In genomic region chr15:28920781-28921331, GRCh38 we compare ENCODE assay signal across 1 cellular context.
TF ChIP-seq lines count a peak whose summit lies in the region.

No MANE protein-coding gene starts in this region.

TF ChIP-seq in HepG2, 621 proteins besides CTCF, POLR2A, EP300 and RAD21:
- TF ChIP-seq PAXIP1 (CRISPR knock-in tag; conservative IDR thresholded peaks at IDR 0.05) (no peak), SIX4 (CRISPR knock-in tag; IDR thresholded peaks at IDR 0.05) (no peak), FOXC1 (CRISPR knock-in tag; IDR thresholded peaks at IDR 0.05; ENCODE audit: borderline replicate concordance) (no peak), ZNF816 (CRISPR knock-in tag; IDR thresholded peaks at IDR 0.05; ENCODE audit: borderline replicate concordance) (no peak), SNAPC4 (CRISPR knock-in tag; IDR thresholded peaks at IDR 0.05) (no peak), FLYWCH1 (CRISPR knock-in tag; IDR thresholded peaks at IDR 0.05) (no peak), NRL (CRISPR knock-in tag; IDR thresholded peaks at IDR 0.05; ENCODE audit: borderline replicate concordance) (no peak), ATRX (CRISPR knock-in tag; IDR thresholded peaks at IDR 0.05; ENCODE audit: borderline replicate concordance) (no peak), ZNF780A (CRISPR knock-in tag; IDR thresholded peaks at IDR 0.05) (no peak), MTERF4 (CRISPR knock-in tag; IDR thresholded peaks at IDR 0.05) (no peak), ETV5 (CRISPR knock-in tag; IDR thresholded peaks at IDR 0.05; ENCODE audit: borderline replicate concordance) (no peak), ZNF562 (CRISPR knock-in tag; IDR thresholded peaks at IDR 0.05; ENCODE audit: borderline replicate concordance) (no peak), ZSCAN29 (CRISPR knock-in tag; conservative IDR thresholded peaks at IDR 0.05) (no peak), ZNF253 (CRISPR knock-in tag; IDR thresholded peaks at IDR 0.05; ENCODE audit: borderline replicate concordance) (no peak)
- TF ChIP-seq, protein P1, sequence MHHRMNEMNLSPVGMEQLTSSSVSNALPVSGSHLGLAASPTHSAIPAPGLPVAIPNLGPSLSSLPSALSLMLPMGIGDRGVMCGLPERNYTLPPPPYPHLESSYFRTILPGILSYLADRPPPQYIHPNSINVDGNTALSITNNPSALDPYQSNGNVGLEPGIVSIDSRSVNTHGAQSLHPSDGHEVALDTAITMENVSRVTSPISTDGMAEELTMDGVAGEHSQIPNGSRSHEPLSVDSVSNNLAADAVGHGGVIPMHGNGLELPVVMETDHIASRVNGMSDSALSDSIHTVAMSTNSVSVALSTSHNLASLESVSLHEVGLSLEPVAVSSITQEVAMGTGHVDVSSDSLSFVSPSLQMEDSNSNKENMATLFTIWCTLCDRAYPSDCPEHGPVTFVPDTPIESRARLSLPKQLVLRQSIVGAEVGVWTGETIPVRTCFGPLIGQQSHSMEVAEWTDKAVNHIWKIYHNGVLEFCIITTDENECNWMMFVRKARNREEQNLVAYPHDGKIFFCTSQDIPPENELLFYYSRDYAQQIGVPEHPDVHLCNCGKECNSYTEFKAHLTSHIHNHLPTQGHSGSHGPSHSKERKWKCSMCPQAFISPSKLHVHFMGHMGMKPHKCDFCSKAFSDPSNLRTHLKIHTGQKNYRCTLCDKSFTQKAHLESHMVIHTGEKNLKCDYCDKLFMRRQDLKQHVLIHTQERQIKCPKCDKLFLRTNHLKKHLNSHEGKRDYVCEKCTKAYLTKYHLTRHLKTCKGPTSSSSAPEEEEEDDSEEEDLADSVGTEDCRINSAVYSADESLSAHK (CRISPR knock-in tag; IDR thresholded peaks at IDR 0.05; ENCODE audit: borderline replicate concordance): no peak
- TF ChIP-seq, protein P2, sequence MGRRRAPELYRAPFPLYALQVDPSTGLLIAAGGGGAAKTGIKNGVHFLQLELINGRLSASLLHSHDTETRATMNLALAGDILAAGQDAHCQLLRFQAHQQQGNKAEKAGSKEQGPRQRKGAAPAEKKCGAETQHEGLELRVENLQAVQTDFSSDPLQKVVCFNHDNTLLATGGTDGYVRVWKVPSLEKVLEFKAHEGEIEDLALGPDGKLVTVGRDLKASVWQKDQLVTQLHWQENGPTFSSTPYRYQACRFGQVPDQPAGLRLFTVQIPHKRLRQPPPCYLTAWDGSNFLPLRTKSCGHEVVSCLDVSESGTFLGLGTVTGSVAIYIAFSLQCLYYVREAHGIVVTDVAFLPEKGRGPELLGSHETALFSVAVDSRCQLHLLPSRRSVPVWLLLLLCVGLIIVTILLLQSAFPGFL (CRISPR knock-in tag; IDR thresholded peaks at IDR 0.05): no peak
- TF ChIP-seq, protein P3, sequence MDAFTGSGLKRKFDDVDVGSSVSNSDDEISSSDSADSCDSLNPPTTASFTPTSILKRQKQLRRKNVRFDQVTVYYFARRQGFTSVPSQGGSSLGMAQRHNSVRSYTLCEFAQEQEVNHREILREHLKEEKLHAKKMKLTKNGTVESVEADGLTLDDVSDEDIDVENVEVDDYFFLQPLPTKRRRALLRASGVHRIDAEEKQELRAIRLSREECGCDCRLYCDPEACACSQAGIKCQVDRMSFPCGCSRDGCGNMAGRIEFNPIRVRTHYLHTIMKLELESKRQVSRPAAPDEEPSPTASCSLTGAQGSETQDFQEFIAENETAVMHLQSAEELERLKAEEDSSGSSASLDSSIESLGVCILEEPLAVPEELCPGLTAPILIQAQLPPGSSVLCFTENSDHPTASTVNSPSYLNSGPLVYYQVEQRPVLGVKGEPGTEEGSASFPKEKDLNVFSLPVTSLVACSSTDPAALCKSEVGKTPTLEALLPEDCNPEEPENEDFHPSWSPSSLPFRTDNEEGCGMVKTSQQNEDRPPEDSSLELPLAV (CRISPR knock-in tag; conservative IDR thresholded peaks at IDR 0.05; ENCODE audit: low read depth): no peak
TF ChIP-seq in HepG2: peak in this region for 0.
